Comparison of ENCODE assay signal across 19 cellular contexts in the genomic region with DNA sequence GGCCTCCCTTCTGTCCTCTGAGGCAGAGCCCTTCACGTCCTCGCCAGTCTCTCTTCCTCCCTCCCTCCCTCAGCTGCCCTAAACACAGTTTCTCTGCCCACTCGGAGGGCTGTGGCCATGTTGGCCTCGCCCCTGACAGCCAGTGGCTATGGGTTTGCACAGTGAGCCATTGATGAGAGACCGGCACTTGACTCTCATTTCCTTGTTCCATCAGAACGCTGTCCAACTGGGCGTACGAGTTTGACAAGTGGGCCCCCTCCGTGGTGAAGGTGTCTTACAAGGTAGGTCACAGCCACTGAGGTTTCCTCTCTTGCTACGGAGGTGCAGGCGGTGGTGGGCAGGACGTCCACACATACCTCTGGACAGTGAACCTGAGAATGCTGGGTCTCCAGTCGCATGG. TPM values are rescaled to one million over a fixed set of nuclear protein-coding genes. Genes with fewer than 3 reads are reported as not detected.
DNase-seq lines count a peak whose midpoint lies in the region; ATAC-seq, FAIRE-seq and TF ChIP-seq lines count a peak whose summit lies in the region.
"Had no signal": no experiment of that assay in that cellular context is flagged by ENCODE, and none has a peak within 500 bp of the region (broad histone marks: within the 10 kb centered on the region; RNA-seq: fewer than 3 reads in every experiment).

No MANE protein-coding gene starts in this region.

- H3K9me3 Mint-ChIP-seq in H9, result no peaks in the 10 kb centered on the region; a peak in 1 of 5 replicates
- no peaks in the 10 kb centered on the region for H3K9me3 Mint-ChIP-seq in effector memory CD8-positive, alpha-beta T cell
- H3K9me3 Mint-ChIP-seq in stimulated activated effector memory CD8-positive, alpha-beta T cell treated with anti-CD3 and anti-CD28 coated beads, Interleukin-12 subunit alpha, Interleukin-12 subunit beta, amount 100 ng/mL, for 72 hours, result no peaks in the 10 kb centered on the region
- H3K9me3 Mint-ChIP-seq: T-helper 1 cell treated with Interleukin-12 subunit alpha and Interleukin-12 subunit beta and Interleukin-4 antibody, amounts not matched to agents 30 μg/mL and 1 μg/mL, for 36 hours had no signal

- TF ChIP-seq CTCF in H9 (conservative IDR thresholded peaks at IDR 0.05), result no peak
- no peak for TF ChIP-seq CTCF in D721Med (IDR thresholded peaks at IDR 0.05; ENCODE audit: insufficient read depth, missing control alignments)

- H3K23ac ChIP-seq in H9 (ENCODE audit: insufficient read length, low read depth, low read length) (no peak overlapping the region), mesenchymal stem cell (ENCODE audit: low read length in 2 of 2) (no peak overlapping the region)

- H3K36me3 ChIP-seq in mesenchymal stem cell (ENCODE audit: control insufficient read depth in 1 of 2, insufficient read depth in 2 of 2, low read depth in 1 of 2, low read length in 2 of 2), result peaks cover 88 to 95% of the 10 kb centered on the region in 2 experiments

- no peak overlapping the region for H3K9ac ChIP-seq in H9 (ENCODE audit: extremely low read depth, insufficient read length, low read length)
- H3K9ac ChIP-seq in mesenchymal stem cell (ENCODE audit: low read length), result peak overlapping the region; percentile 21

- no peaks in the 10 kb centered on the region for H4K20me1 ChIP-seq in H9 (ENCODE audit: control insufficient read depth, insufficient read depth, insufficient read length)

- H3K27me3 Mint-ChIP-seq in H9 (ENCODE audit: low read depth), result no peaks in the 10 kb centered on the region
- H3K27me3 Mint-ChIP-seq in effector memory CD8-positive, alpha-beta T cell, result no peaks in the 10 kb centered on the region

- no peak overlapping the region for H4K5ac ChIP-seq in H9 (ENCODE audit: insufficient read length, low read depth, low read length)

- H3K56ac ChIP-seq in H9 (ENCODE audit: insufficient read length, low read depth, low read length), result no peak overlapping the region

- H2BK120ac ChIP-seq in H9 (ENCODE audit: low read depth, low read length, poor library complexity, severe bottlenecking), result no peak overlapping the region
- no peak overlapping the region for H2BK120ac ChIP-seq in mesenchymal stem cell (ENCODE audit: low read depth, low read length)

- H3K4me2 ChIP-seq in H9 (ENCODE audit: insufficient read depth, insufficient read length, low read length), result no peak overlapping the region
- H3K4me2 ChIP-seq in mesenchymal stem cell (ENCODE audit: low read length, poor library complexity, severe bottlenecking), result no peak overlapping the region

- H3K23me2 ChIP-seq in H9 (ENCODE audit: insufficient read length, low read depth, low read length, poor library complexity, severe bottlenecking), result no peaks in the 10 kb centered on the region

- H3K14ac ChIP-seq in H9 (ENCODE audit: insufficient read depth, low read length) (no peak overlapping the region), mesenchymal stem cell (ENCODE audit: low read length in 2 of 2) (no peak overlapping the region)

- H2BK5ac ChIP-seq in H9 (ENCODE audit: insufficient read length, low read length), result no peak overlapping the region
- H2BK5ac ChIP-seq in mesenchymal stem cell (ENCODE audit: low read depth, low read length, poor library complexity, severe bottlenecking), result no peak overlapping the region

- H2BK15ac ChIP-seq in H9 (ENCODE audit: low read depth, low read length) (no peak overlapping the region), mesenchymal stem cell (ENCODE audit: low read depth, poor library complexity, severe bottlenecking) (no peak overlapping the region)

- no peak overlapping the region for H2BK20ac ChIP-seq in H9 (ENCODE audit: low read depth, low read length, poor library complexity, severe bottlenecking)

- H2AK5ac ChIP-seq in H9 (ENCODE audit: insufficient read length, low read length) (no peak overlapping the region), mesenchymal stem cell (ENCODE audit: low read length, severe bottlenecking) (no peak overlapping the region)

- no peak overlapping the region for H3K4me3 ChIP-seq in mesenchymal stem cell (ENCODE audit: insufficient read depth in 1 of 2, low read depth in 1 of 2, low read length in 2 of 2)
- H3K4me3 ChIP-seq: adrenal gland, GM12878, K562, spleen had no signal

- no peak overlapping the region; a peak in 1 of 5 replicates for H3K4me3 Mint-ChIP-seq in H9
- no peak overlapping the region for H3K4me3 Mint-ChIP-seq in effector memory CD8-positive, alpha-beta T cell
- H3K4me3 Mint-ChIP-seq in stimulated activated effector memory CD8-positive, alpha-beta T cell treated with anti-CD3 and anti-CD28 coated beads, Interleukin-12 subunit alpha, Interleukin-12 subunit beta, amount 100 ng/mL, for 72 hours, result no peak overlapping the region
- H3K4me3 Mint-ChIP-seq: T-helper 1 cell treated with Interleukin-12 subunit alpha and Interleukin-12 subunit beta and Interleukin-4 antibody, amounts not matched to agents 30 μg/mL and 1 μg/mL, for 36 hours had no signal

- no peak overlapping the region for H3T11ph ChIP-seq in H9 (ENCODE audit: low read length)

- H3K4ac ChIP-seq in H9 (ENCODE audit: low read depth, low read length), result no peak overlapping the region
- H3K4ac ChIP-seq in mesenchymal stem cell (ENCODE audit: low read depth in 1 of 2, low read length in 2 of 2), result no peak overlapping the region

- no peaks in the 10 kb centered on the region for H3K4me1 Mint-ChIP-seq in H9
- H3K4me1 Mint-ChIP-seq in effector memory CD8-positive, alpha-beta T cell (ENCODE audit: low read depth in 2 of 2), result no peaks in the 10 kb centered on the region
- no peaks in the 10 kb centered on the region for H3K4me1 Mint-ChIP-seq in stimulated activated effector memory CD8-positive, alpha-beta T cell treated with anti-CD3 and anti-CD28 coated beads, Interleukin-12 subunit alpha, Interleukin-12 subunit beta, amount 100 ng/mL, for 72 hours

- no peak for FAIRE-seq in D721Med (lab: Jason Lieb, UNC)
- FAIRE-seq: GM12878, K562 had no signal

- H4K91ac ChIP-seq in H9 (ENCODE audit: insufficient read length, low read depth, low read length), result no peak overlapping the region
- H4K91ac ChIP-seq in mesenchymal stem cell (ENCODE audit: low read length), result no peak overlapping the region

- H3K27ac Mint-ChIP-seq in H9, result peak overlapping the region in 2 of 3 experiments; percentile 45 to 91; a peak in 4 of 7 replicates
- peak overlapping the region; percentile 53 to 68 for H3K27ac Mint-ChIP-seq in effector memory CD8-positive, alpha-beta T cell
- peak overlapping the region; percentile 87 for H3K27ac Mint-ChIP-seq in stimulated activated effector memory CD8-positive, alpha-beta T cell treated with anti-CD3 and anti-CD28 coated beads, Interleukin-12 subunit alpha, Interleukin-12 subunit beta, amount 100 ng/mL, for 72 hours
- H3K27ac Mint-ChIP-seq: T-helper 1 cell treated with Interleukin-12 subunit alpha and Interleukin-12 subunit beta and Interleukin-4 antibody, amounts not matched to agents 30 μg/mL and 1 μg/mL, for 36 hours had no signal

- H3K36me3 Mint-ChIP-seq in H9 (ENCODE audit: insufficient read depth in 1 of 3, low read depth in 3 of 3), result peaks cover 49 to 98% (median 94%) of the 10 kb centered on the region in 3 experiments; a peak in 6 of 7 replicates
- peaks cover 56% of the 10 kb centered on the region for H3K36me3 Mint-ChIP-seq in effector memory CD8-positive, alpha-beta T cell (ENCODE audit: insufficient read depth)
- H3K36me3 Mint-ChIP-seq in stimulated activated effector memory CD8-positive, alpha-beta T cell treated with anti-CD3 and anti-CD28 coated beads, Interleukin-12 subunit alpha, Interleukin-12 subunit beta, amount 100 ng/mL, for 72 hours, result peaks cover 97% of the 10 kb centered on the region

- H3K4me1 ChIP-seq in H9 (ENCODE audit: insufficient read depth, low read length) (no peaks in the 10 kb centered on the region), mesenchymal stem cell (ENCODE audit: control insufficient read depth, insufficient read depth, low read depth, low read length) (peaks cover 11% of the 10 kb centered on the region)
- H3K4me1 ChIP-seq: spleen had no signal

- no peak for ATAC-seq in effector memory CD8-positive, alpha-beta T cell (replicated peaks)
- ATAC-seq in stimulated activated effector memory CD8-positive, alpha-beta T cell treated with anti-CD3 and anti-CD28 coated beads, Interleukin-12 subunit alpha, Interleukin-12 subunit beta, amount 100 ng/mL, for 72 hours, result no peak
- ATAC-seq in GM19463 (IDR thresholded peaks at IDR 0.05; ENCODE audit: unreplicated experiment), result no peak
- ATAC-seq: GM12878, K562 had no signal

- H4K8ac ChIP-seq in H9 (replicated peaks; ENCODE audit: insufficient read length, low read depth, low read length), result no peak overlapping the region
- no peak overlapping the region for H4K8ac ChIP-seq in mesenchymal stem cell (ENCODE audit: low read length)

- no peak overlapping the region for H3K27ac ChIP-seq in H9 (ENCODE audit: insufficient read length, low read depth, low read length)
- no peak overlapping the region for H3K27ac ChIP-seq in mesenchymal stem cell (ENCODE audit: low read length, poor library complexity, severe bottlenecking)
- H3K27ac ChIP-seq: adrenal gland, neutrophil, spleen had no signal

- DNase-seq in H9 (no peak), mesenchymal stem cell (no peak), D721Med (ENCODE audit: insufficient read length, low spot score) (no peak), germinal center (ENCODE audit: low spot score) (no peak), SKM-1 (lab: John Stamatoyannopoulos, UW; ENCODE audit: unreplicated experiment) (no peak)
- DNase-seq in effector memory CD8-positive, alpha-beta T cell, result no peak
- DNase-seq in stimulated activated effector memory CD8-positive, alpha-beta T cell treated with anti-CD3 and anti-CD28 coated beads, Interleukin-12 subunit alpha, Interleukin-12 subunit beta, amount 100 ng/mL, for 72 hours (ENCODE audit: low spot score in 2 of 2), result no peak
- DNase-seq: adrenal gland, dermis blood vessel endothelial cell, erythroblast, midbrain, NCI-H1694, Right ventricle myocardium superior, spleen had no signal

- H2AFZ ChIP-seq in H9 (ENCODE audit: low read length), result no peak overlapping the region
- H2AFZ ChIP-seq in mesenchymal stem cell (ENCODE audit: low read depth, low read length), result no peak overlapping the region

- H3K79me1 ChIP-seq in H9 (ENCODE audit: insufficient read depth, low read depth, low read length, poor library complexity, severe bottlenecking) (no peaks in the 10 kb centered on the region), mesenchymal stem cell (replicated peaks; ENCODE audit: low read length, poor library complexity, severe bottlenecking) (peaks cover 68% of the 10 kb centered on the region)

- H3K79me2 ChIP-seq in H9 (ENCODE audit: insufficient read depth, low read length), result no peaks in the 10 kb centered on the region

- H3K9me3 ChIP-seq in H9 (ENCODE audit: control insufficient read depth, low read depth, low read length) (no peaks in the 10 kb centered on the region), mesenchymal stem cell (ENCODE audit: control insufficient read depth, low read length) (no peaks in the 10 kb centered on the region)
- H3K9me3 ChIP-seq: adrenal gland, neutrophil, spleen had no signal

- no peak overlapping the region for H2BK12ac ChIP-seq in H9 (ENCODE audit: insufficient read length, low read depth, low read length)
- no peak overlapping the region for H2BK12ac ChIP-seq in mesenchymal stem cell (ENCODE audit: low read length in 2 of 2)

- H3K18ac ChIP-seq in H9 (ENCODE audit: insufficient read length, low read depth, low read length) (no peak overlapping the region), mesenchymal stem cell (ENCODE audit: low read depth in 1 of 2, low read length in 2 of 2) (no peak overlapping the region)

- H3K27me3 ChIP-seq in H9 (ENCODE audit: insufficient read depth, low read length) (no peaks in the 10 kb centered on the region), mesenchymal stem cell (ENCODE audit: control insufficient read depth in 1 of 2, insufficient read depth in 1 of 2, low read length in 2 of 2) (no peaks in the 10 kb centered on the region)
- H3K27me3 ChIP-seq: adrenal gland, neutrophil, spleen had no signal

- no CpG with 5 or more reads among the region's 13 CpGs for WGBS in H9 (ENCODE audit: extremely low coverage, insufficient read length, low lambda C conversion rate)
- 95% methylated on average over 13 of the region's 13 CpGs for WGBS in mesenchymal stem cell

RNA-seq across cellular contexts. Expression of a gene that starts 57.9 kb away (rescaled TPM):
- total RNA-seq in H9 (2021), result 245 and 261 TPM in 2 replicates
- 67.2 TPM for polyA plus RNA-seq in mesenchymal stem cell (2013, experiment 1 of 2)
- polyA plus RNA-seq in mesenchymal stem cell (2013, experiment 2 of 2), result 66.6 TPM
